ENCODE assay signal across 21 cellular contexts in genomic region chr4:181601118-181601517, GRCh38.
A peak's percentile ranks its signal among the peaks of the same experiment; 100 is the strongest.
DNase-seq lines count a peak whose midpoint lies in the region; ATAC-seq and TF ChIP-seq lines count a peak whose summit lies in the region.
"Had no signal": no experiment of that assay in that cellular context is flagged by ENCODE, and none has a peak within 500 bp of the region (broad histone marks: within the 10 kb centered on the region; RNA-seq: fewer than 3 reads in every experiment).

No MANE protein-coding gene starts in this region.

- H4K8ac ChIP-seq in trophoblast cell (ENCODE audit: low read depth, low read length), result no peak overlapping the region

- peak; percentile 14 for DNase-seq in EL
- peak; percentile 46 for DNase-seq in M059J (ENCODE audit: low read depth)
- DNase-seq in choroid plexus epithelial cell (ENCODE audit: low read depth), result peak; percentile 53
- DNase-seq in trophoblast cell, result peak; percentile 76 to 94
- no peak for DNase-seq in NCI-H2227 (lab: John Stamatoyannopoulos, UW; ENCODE audit: unreplicated experiment)
- DNase-seq: AML-193; CD4-positive, alpha-beta T cell; IMR-90; KG1; NCI-H1048; NCI-H1417; NCI-H1694 treated with DMSO at 0.1 percent for 48 hours; NCI-H2081 treated with DMSO at 0.1 percent for 48 hours; NCI-H2171; NCI-H524 treated with DMSO at 0.1 percent for 48 hours; NCI-H774; SIG-M5 had no signal

- no peaks in the 10 kb centered on the region for H3K79me2 ChIP-seq in trophoblast cell (ENCODE audit: control insufficient read depth, insufficient read depth, low read length, poor library complexity)

- no peak for TF ChIP-seq CTCF in choroid plexus epithelial cell (conservative IDR thresholded peaks at IDR 0.05; ENCODE audit: low read depth, low read length)

- no CpG with 5 or more reads among the region's 2 CpGs for WGBS in trophoblast cell (ENCODE audit: extremely low coverage, insufficient coverage, insufficient read length)

- no peaks in the 10 kb centered on the region for H3K9me3 ChIP-seq in trophoblast cell (ENCODE audit: insufficient read depth, low read depth, low read length)
- H3K9me3 ChIP-seq: BLaER1 treated with 17β-estradiol and CSF1 and Interleukin-3, amounts not matched to agents 10 nM and 100 nM had no signal

- no peak overlapping the region for H3K9ac ChIP-seq in trophoblast cell (ENCODE audit: low read length)
- H3K9ac ChIP-seq: BLaER1 treated with 17β-estradiol and CSF1 and Interleukin-3, amounts not matched to agents 10 nM and 100 nM had no signal

- H3K27me3 ChIP-seq in trophoblast cell (ENCODE audit: insufficient read depth, low read length), result no peaks in the 10 kb centered on the region
- H3K27me3 ChIP-seq: BLaER1 treated with 17β-estradiol and CSF1 and Interleukin-3, amounts not matched to agents 10 nM and 100 nM had no signal

- H2BK12ac ChIP-seq in trophoblast cell (ENCODE audit: low read length), result no peak overlapping the region

- no peaks in the 10 kb centered on the region for H3K36me3 ChIP-seq in trophoblast cell (ENCODE audit: control insufficient read depth in 1 of 2, insufficient read depth in 2 of 2, low read length in 2 of 2)
- H3K36me3 ChIP-seq: BLaER1 treated with 17β-estradiol and CSF1 and Interleukin-3, amounts not matched to agents 10 nM and 100 nM had no signal

- H3K18ac ChIP-seq in trophoblast cell (ENCODE audit: low read length), result no peak overlapping the region

- no peak overlapping the region for H2AFZ ChIP-seq in trophoblast cell (ENCODE audit: insufficient read depth, low read length, poor library complexity)

- H3K4ac ChIP-seq in trophoblast cell (ENCODE audit: low read depth, low read length), result no peak overlapping the region

- H3K23ac ChIP-seq in trophoblast cell (ENCODE audit: low read length), result no peak overlapping the region

- H3K4me3 ChIP-seq in choroid plexus epithelial cell (ENCODE audit: low read depth, low read length) (no peak overlapping the region), trophoblast cell (ENCODE audit: low read depth, low read length) (no peak overlapping the region)
- H3K4me3 ChIP-seq: BLaER1 treated with 17β-estradiol and CSF1 and Interleukin-3, amounts not matched to agents 10 nM and 100 nM; SK-N-MC had no signal

- no peak overlapping the region for H4K91ac ChIP-seq in trophoblast cell (ENCODE audit: low read depth, low read length)

- no peak overlapping the region for H3K14ac ChIP-seq in trophoblast cell (ENCODE audit: low read length)

- no peak overlapping the region for H3K4me2 ChIP-seq in trophoblast cell (ENCODE audit: low read length)
- H3K4me2 ChIP-seq: BLaER1 treated with 17β-estradiol and CSF1 and Interleukin-3, amounts not matched to agents 10 nM and 100 nM had no signal

- no peak overlapping the region for H4K12ac ChIP-seq in trophoblast cell (ENCODE audit: low read depth, low read length)

- H3K4me1 ChIP-seq in trophoblast cell (ENCODE audit: control insufficient read depth in 1 of 2, insufficient read depth in 2 of 2, low read length in 2 of 2), result no peaks in the 10 kb centered on the region
- H3K4me1 ChIP-seq: BLaER1 treated with 17β-estradiol and CSF1 and Interleukin-3, amounts not matched to agents 10 nM and 100 nM had no signal

- H2AK5ac ChIP-seq in trophoblast cell (ENCODE audit: low read length), result no peak overlapping the region

- ATAC-seq in HG03469 (IDR thresholded peaks at IDR 0.05; ENCODE audit: unreplicated experiment), result no peak
- ATAC-seq in GM18907 (IDR thresholded peaks at IDR 0.05; ENCODE audit: unreplicated experiment), result no peak

- H2BK5ac ChIP-seq in trophoblast cell (ENCODE audit: low read depth, low read length, poor library complexity), result no peak overlapping the region

- H2BK120ac ChIP-seq in trophoblast cell (ENCODE audit: insufficient read depth, low read length, poor library complexity), result no peak overlapping the region

- no peak overlapping the region for H3K27ac ChIP-seq in trophoblast cell (ENCODE audit: low read depth, low read length)
- H3K27ac ChIP-seq: BLaER1 treated with 17β-estradiol and CSF1 and Interleukin-3, amounts not matched to agents 10 nM and 100 nM; SK-N-MC had no signal

- no peaks in the 10 kb centered on the region for H3K79me1 ChIP-seq in trophoblast cell (ENCODE audit: low read length)
